23 cellular contexts compared by ENCODE assay signal in genomic region chrX:150160656-150161055, GRCh38.
DNase-seq lines count a peak whose midpoint lies in the region; TF ChIP-seq lines count a peak whose summit lies in the region.
"Had no signal": no experiment of that assay in that cellular context is flagged by ENCODE, and none has a peak within 500 bp of the region (broad histone marks: within the 10 kb centered on the region; RNA-seq: fewer than 3 reads in every experiment).

No MANE protein-coding gene starts in this region.

- H3K9me3 Mint-ChIP-seq in activated CD4-positive, alpha-beta memory T cell treated with anti-CD3 and anti-CD28 coated beads for 36 hours: no peaks in the 10 kb centered on the region
- H3K9me3 Mint-ChIP-seq in chondrocyte (ENCODE audit: low read depth): peaks cover 4% of the 10 kb centered on the region
- H3K9me3 Mint-ChIP-seq: CD4-positive, alpha-beta memory T cell; CD8-positive, alpha-beta memory T cell had no signal

- H4K8ac ChIP-seq in mesenchymal stem cell (ENCODE audit: low read length): no peak overlapping the region

- H3K14ac ChIP-seq in mesenchymal stem cell (ENCODE audit: low read length in 2 of 2): no peak overlapping the region

- no peak overlapping the region for H3K27ac ChIP-seq in esophagus muscularis mucosa (replicated peaks in 1 of 4)
- no peak overlapping the region for H3K27ac ChIP-seq in mesenchymal stem cell (ENCODE audit: low read length, poor library complexity, severe bottlenecking)
- H3K27ac ChIP-seq in testis: no peak overlapping the region
- no peak overlapping the region for H3K27ac ChIP-seq in left ventricle myocardium inferior (replicated peaks)
- H3K27ac ChIP-seq: BLaER1 had no signal

- no peak overlapping the region for H2BK120ac ChIP-seq in mesenchymal stem cell (ENCODE audit: low read depth, low read length)

- intact Hi-C loops in esophagus muscularis mucosa (cut with DNase I): no loop called here
- intact Hi-C loops in testis (cut with DNase I; ENCODE audit: low total_unique reads): no loop called here
- intact Hi-C loops in activated CD4-positive, alpha-beta memory T cell treated with anti-CD3 and anti-CD28 coated beads for 36 hours (cut with micrococcal nuclease): no loop called here
- intact Hi-C loops in left ventricle myocardium inferior (cut with micrococcal nuclease): no loop called here

- no peak overlapping the region for H2AFZ ChIP-seq in mesenchymal stem cell (ENCODE audit: low read depth, low read length)

- TF ChIP-seq CTCF in esophagus muscularis mucosa (IDR thresholded peaks at IDR 0.05) (no peak), testis (IDR thresholded peaks at IDR 0.05) (no peak), left ventricle myocardium inferior (IDR thresholded peaks at IDR 0.05; ENCODE audit: borderline replicate concordance) (no peak), chondrocyte (IDR thresholded peaks at IDR 0.05) (no peak)

- no peak overlapping the region for H3K4ac ChIP-seq in mesenchymal stem cell (ENCODE audit: low read depth in 1 of 2, low read length in 2 of 2)

- no peak overlapping the region for H3K4me3 Mint-ChIP-seq in activated CD4-positive, alpha-beta memory T cell treated with anti-CD3 and anti-CD28 coated beads for 36 hours
- H3K4me3 Mint-ChIP-seq in chondrocyte (ENCODE audit: unreplicated experiment): no peak overlapping the region
- H3K4me3 Mint-ChIP-seq: CD14-positive monocyte; CD4-positive, alpha-beta memory T cell; CD4-positive, CD25-positive, alpha-beta regulatory T cell; CD8-positive, alpha-beta memory T cell had no signal

- H2BK5ac ChIP-seq in mesenchymal stem cell (ENCODE audit: low read depth, low read length, poor library complexity, severe bottlenecking): no peak overlapping the region

- H3K9ac ChIP-seq in mesenchymal stem cell (ENCODE audit: low read length): no peak overlapping the region
- H3K9ac ChIP-seq: BLaER1 had no signal

- POLR2A ChIA-PET in activated CD4-positive, alpha-beta memory T cell treated with anti-CD3 and anti-CD28 coated beads for 36 hours (lab: Charles Lee): no interaction called here

- no peaks in the 10 kb centered on the region for H3K9me3 ChIP-seq in esophagus muscularis mucosa
- H3K9me3 ChIP-seq in mesenchymal stem cell (ENCODE audit: control insufficient read depth, low read length): no peaks in the 10 kb centered on the region
- H3K9me3 ChIP-seq in testis: no peaks in the 10 kb centered on the region
- H3K9me3 ChIP-seq in left ventricle myocardium inferior (replicated peaks): no peaks in the 10 kb centered on the region
- H3K9me3 ChIP-seq: BE2C, BLaER1 had no signal

- DNase-seq in esophagus muscularis mucosa (ENCODE audit: extremely low spot score) (peak; percentile 8), mesenchymal stem cell (no peak), testis (peak; percentile 29), left ventricle myocardium inferior (no peak), chondrocyte (ENCODE audit: low spot score) (no peak)
- DNase-seq in activated CD4-positive, alpha-beta memory T cell treated with anti-CD3 and anti-CD28 coated beads for 36 hours: no peak
- DNase-seq: 8988T; ACHN; BE2C; CD4-positive, alpha-beta memory T cell; CD4-positive, CD25-positive, alpha-beta regulatory T cell; CD8-positive, alpha-beta memory T cell; COR-L47; DMS 273 treated with DMSO at 0.1 percent for 48 hours; DMS153; DMS53; DMS79; DND-41; EL; GDM1 had no signal

- no peaks in the 10 kb centered on the region for H3K4me1 ChIP-seq in esophagus muscularis mucosa
- peaks cover 10% of the 10 kb centered on the region for H3K4me1 ChIP-seq in mesenchymal stem cell (ENCODE audit: control insufficient read depth, insufficient read depth, low read depth, low read length)
- H3K4me1 ChIP-seq in testis: no peaks in the 10 kb centered on the region
- no peaks in the 10 kb centered on the region for H3K4me1 ChIP-seq in left ventricle myocardium inferior
- H3K4me1 ChIP-seq: BE2C, BLaER1 had no signal

- no peak overlapping the region for H2BK12ac ChIP-seq in mesenchymal stem cell (ENCODE audit: low read length in 2 of 2)

- no peak overlapping the region for H2BK15ac ChIP-seq in mesenchymal stem cell (ENCODE audit: low read depth, poor library complexity, severe bottlenecking)

- H3K79me1 ChIP-seq in mesenchymal stem cell (replicated peaks; ENCODE audit: low read length, poor library complexity, severe bottlenecking): no peaks in the 10 kb centered on the region

- no peaks in the 10 kb centered on the region for H3K27me3 Mint-ChIP-seq in activated CD4-positive, alpha-beta memory T cell treated with anti-CD3 and anti-CD28 coated beads for 36 hours
- H3K27me3 Mint-ChIP-seq in chondrocyte (ENCODE audit: low read depth): no peaks in the 10 kb centered on the region
- H3K27me3 Mint-ChIP-seq: CD4-positive, alpha-beta memory T cell; CD8-positive, alpha-beta memory T cell had no signal

- no peaks in the 10 kb centered on the region for H3K27me3 ChIP-seq in esophagus muscularis mucosa
- peaks cover 0 to 36% of the 10 kb centered on the region in 2 experiments for H3K27me3 ChIP-seq in mesenchymal stem cell (ENCODE audit: control insufficient read depth in 1 of 2, insufficient read depth in 1 of 2, low read length in 2 of 2)
- H3K27me3 ChIP-seq in testis: no peaks in the 10 kb centered on the region
- H3K27me3 ChIP-seq in left ventricle myocardium inferior (ENCODE audit: low read depth): no peaks in the 10 kb centered on the region
- H3K27me3 ChIP-seq: BE2C, BLaER1 had no signal

- H3K18ac ChIP-seq in mesenchymal stem cell (ENCODE audit: low read depth in 1 of 2, low read length in 2 of 2): no peak overlapping the region

- H3K36me3 Mint-ChIP-seq in activated CD4-positive, alpha-beta memory T cell treated with anti-CD3 and anti-CD28 coated beads for 36 hours: no peaks in the 10 kb centered on the region
- H3K36me3 Mint-ChIP-seq in chondrocyte (ENCODE audit: low read depth): no peaks in the 10 kb centered on the region
- H3K36me3 Mint-ChIP-seq: CD14-positive monocyte; CD4-positive, alpha-beta memory T cell; CD4-positive, CD25-positive, alpha-beta regulatory T cell; CD8-positive, alpha-beta memory T cell had no signal

- CTCF ChIA-PET in activated CD4-positive, alpha-beta memory T cell treated with anti-CD3 and anti-CD28 coated beads for 36 hours (lab: Charles Lee): no interaction called here

- no peak overlapping the region for H3K4me3 ChIP-seq in esophagus muscularis mucosa
- no peak overlapping the region for H3K4me3 ChIP-seq in mesenchymal stem cell (ENCODE audit: insufficient read depth in 1 of 2, low read depth in 1 of 2, low read length in 2 of 2)
- H3K4me3 ChIP-seq in testis: no peak overlapping the region
- H3K4me3 ChIP-seq in left ventricle myocardium inferior: no peak overlapping the region
- H3K4me3 ChIP-seq: BLaER1, GM12878 had no signal

- TF ChIP-seq POLR2A in esophagus muscularis mucosa (IDR thresholded peaks at IDR 0.05; ENCODE audit: low read depth) (no peak), testis (IDR thresholded peaks at IDR 0.05) (no peak)

- no peak for TF ChIP-seq EP300 in esophagus muscularis mucosa (IDR thresholded peaks at IDR 0.05)

- H3K4me1 Mint-ChIP-seq in activated CD4-positive, alpha-beta memory T cell treated with anti-CD3 and anti-CD28 coated beads for 36 hours (ENCODE audit: low read depth): no peaks in the 10 kb centered on the region
- peaks cover 33% of the 10 kb centered on the region for H3K4me1 Mint-ChIP-seq in chondrocyte (ENCODE audit: low read depth)
- H3K4me1 Mint-ChIP-seq: CD14-positive monocyte; CD4-positive, alpha-beta memory T cell; CD4-positive, CD25-positive, alpha-beta regulatory T cell; CD8-positive, alpha-beta memory T cell had no signal

- peak overlapping the region; percentile 42 for H2AK5ac ChIP-seq in mesenchymal stem cell (ENCODE audit: low read length, severe bottlenecking)

- H3K4me2 ChIP-seq in mesenchymal stem cell (ENCODE audit: low read length, poor library complexity, severe bottlenecking): no peak overlapping the region
- H3K4me2 ChIP-seq: BLaER1 had no signal

- H4K91ac ChIP-seq in mesenchymal stem cell (ENCODE audit: low read length): no peak overlapping the region

- no peak overlapping the region for H3K27ac Mint-ChIP-seq in activated CD4-positive, alpha-beta memory T cell treated with anti-CD3 and anti-CD28 coated beads for 36 hours
- no peak overlapping the region for H3K27ac Mint-ChIP-seq in chondrocyte (ENCODE audit: unreplicated experiment)
- H3K27ac Mint-ChIP-seq: CD4-positive, alpha-beta memory T cell; CD4-positive, CD25-positive, alpha-beta regulatory T cell; CD8-positive, alpha-beta memory T cell had no signal

- no peak overlapping the region for H3K23ac ChIP-seq in mesenchymal stem cell (ENCODE audit: low read length in 2 of 2)

- H3K36me3 ChIP-seq in esophagus muscularis mucosa (no peaks in the 10 kb centered on the region), mesenchymal stem cell (ENCODE audit: control insufficient read depth in 1 of 2, insufficient read depth in 2 of 2, low read depth in 1 of 2, low read length in 2 of 2) (no peaks in the 10 kb centered on the region), testis (ENCODE audit: low read depth, missing control alignments) (no peaks in the 10 kb centered on the region), left ventricle myocardium inferior (no peaks in the 10 kb centered on the region)
- H3K36me3 ChIP-seq: BE2C, BLaER1 had no signal

Comparison
In these comparisons a context has a peak if more than half of its experiments do, and no peak if none do; other contexts are left out.
1. DNase-seq: peak in esophagus muscularis mucosa (single experiment) and testis (single experiment); none in mesenchymal stem cell (single experiment), activated CD4-positive, alpha-beta memory T cell treated with anti-CD3 and anti-CD28 coated beads for 36 hours (single experiment), left ventricle myocardium inferior (single experiment) and chondrocyte (single experiment).